Comparison of ENCODE assay signal across 8 cellular contexts in genomic region chr13:40665061-40665753, GRCh38. TPM values are rescaled to one million over a fixed set of nuclear protein-coding genes. Genes with fewer than 3 reads are reported as not detected.
DNase-seq lines count a peak whose midpoint lies in the region; ATAC-seq and TF ChIP-seq lines count a peak whose summit lies in the region.

No MANE protein-coding gene starts in this region.

- H3K9ac ChIP-seq in NT2/D1 (ENCODE audit: insufficient read length, low read depth), result peak overlapping the region; percentile 86

- H3K4me3 Mint-ChIP-seq in CD4-positive, alpha-beta memory T cell, result peak overlapping the region; percentile 89 to 98 (median 93)
- H3K4me3 Mint-ChIP-seq in activated naive CD4-positive, alpha-beta T cell treated with anti-CD3 and anti-CD28 coated beads, Interleukin-2, amount 50 U/mL, for 24 hours, result peak overlapping the region; percentile 91

- no peaks in the 10 kb centered on the region for H3K9me3 ChIP-seq in CD4-positive, alpha-beta memory T cell (ENCODE audit: control insufficient read depth in 1 of 2, low read length in 2 of 2)
- H3K9me3 ChIP-seq in NT2/D1 (ENCODE audit: insufficient read depth, low read length), result no peaks in the 10 kb centered on the region
- no peaks in the 10 kb centered on the region for H3K9me3 ChIP-seq in heart left ventricle

- no peaks in the 10 kb centered on the region for H3K36me3 ChIP-seq in CD4-positive, alpha-beta memory T cell (ENCODE audit: insufficient read depth, low read length)
- H3K36me3 ChIP-seq in NT2/D1 (ENCODE audit: insufficient read depth, insufficient read length, low read length), result no peaks in the 10 kb centered on the region
- H3K36me3 ChIP-seq in heart left ventricle, result no peaks in the 10 kb centered on the region

- no peak for TF ChIP-seq POLR2A in heart left ventricle (IDR thresholded peaks at IDR 0.05)

- H3K27ac ChIP-seq in CD4-positive, alpha-beta memory T cell (ENCODE audit: low read depth, low read length), result peak overlapping the region; percentile 86
- peak overlapping the region; percentile 94 to 99 (median 99) for H3K27ac ChIP-seq in heart left ventricle

- intact Hi-C loops in CD4-positive, alpha-beta memory T cell (cut with micrococcal nuclease), result loop anchor here (5.0 to 10.0 kb wide), 5 partner anchors 228 to 888 kb away; no protein-coding TSS in a partner anchor
- intact Hi-C loops in heart left ventricle (cut with DNase I), result loop anchor here in 9 of 10 donors (2.0 to 10.0 kb wide), 19 partner anchors 76 to 878 kb away; no protein-coding TSS in a partner anchor

- ATAC-seq in GM21529 (IDR thresholded peaks at IDR 0.05; ENCODE audit: unreplicated experiment) (peak; percentile 1), heart left ventricle (peak in 2 of 4 donors; percentile 26 to 51)

- peak; percentile 28 to 59 (median 45) for DNase-seq in CD4-positive, alpha-beta memory T cell
- DNase-seq in NT2/D1 (ENCODE audit: low read depth, low spot score) (no peak), heart left ventricle (peak; percentile 45 to 70 (median 50)), pons (ENCODE audit: low spot score) (peak; percentile 15), COR-L47 (lab: John Stamatoyannopoulos, UW) (no peak), NCI-H446 (lab: John Stamatoyannopoulos, UW) (no peak)

- H3K27me3 ChIP-seq in CD4-positive, alpha-beta memory T cell (ENCODE audit: insufficient read depth, low read length), result no peaks in the 10 kb centered on the region
- H3K27me3 ChIP-seq in NT2/D1 (ENCODE audit: insufficient read depth, insufficient read length), result peaks cover 7% of the 10 kb centered on the region
- no peaks in the 10 kb centered on the region for H3K27me3 ChIP-seq in heart left ventricle

- peak overlapping the region; percentile 73 to 92 for H3K4me3 ChIP-seq in CD4-positive, alpha-beta memory T cell (ENCODE audit: low read length in 2 of 2)
- H3K4me3 ChIP-seq in NT2/D1 (ENCODE audit: insufficient read length, low read depth), result peak overlapping the region; percentile 75
- peak overlapping the region; percentile 72 to 99 (median 94) for H3K4me3 ChIP-seq in heart left ventricle

- POLR2A ChIA-PET in CD4-positive, alpha-beta memory T cell (lab: Charles Lee; ENCODE audit: partially characterized antibody), result interaction anchor here (0.5 to 4.5 kb wide), 67 partner anchors 10 to 772 kb away, joined by 3 to 70 read pairs (median 5); partner anchors contain the start of gene SLC25A15

- H3K9me3 Mint-ChIP-seq in CD4-positive, alpha-beta memory T cell, result no peaks in the 10 kb centered on the region
- H3K9me3 Mint-ChIP-seq in activated naive CD4-positive, alpha-beta T cell treated with anti-CD3 and anti-CD28 coated beads, Interleukin-2, amount 50 U/mL, for 24 hours, result no peaks in the 10 kb centered on the region

- peak in 1 of 12 donors; percentile 3 for TF ChIP-seq CTCF in heart left ventricle (IDR thresholded peaks at IDR 0.05)

- no peaks in the 10 kb centered on the region for H3K27me3 Mint-ChIP-seq in CD4-positive, alpha-beta memory T cell
- no peaks in the 10 kb centered on the region for H3K27me3 Mint-ChIP-seq in activated naive CD4-positive, alpha-beta T cell treated with anti-CD3 and anti-CD28 coated beads, Interleukin-2, amount 50 U/mL, for 24 hours

- H3K27ac Mint-ChIP-seq in CD4-positive, alpha-beta memory T cell, result peak overlapping the region; percentile 86 to 96 (median 91)
- H3K27ac Mint-ChIP-seq in activated naive CD4-positive, alpha-beta T cell treated with anti-CD3 and anti-CD28 coated beads, Interleukin-2, amount 50 U/mL, for 24 hours, result peak overlapping the region; percentile 97

- H3K4me1 ChIP-seq in CD4-positive, alpha-beta memory T cell (ENCODE audit: insufficient read depth, low read length), result peaks cover 42% of the 10 kb centered on the region
- H3K4me1 ChIP-seq in NT2/D1 (ENCODE audit: insufficient read depth, insufficient read length) (peaks cover 2% of the 10 kb centered on the region), heart left ventricle (peaks cover 6 to 54% (median 42%) of the 10 kb centered on the region in 12 donors)

- 0 to 1% (median 1%) methylated on average over 32 to 83 of the region's 83 CpGs for WGBS in heart left ventricle, 4 donors

- CTCF ChIA-PET in CD4-positive, alpha-beta memory T cell (lab: Charles Lee; ENCODE audit: partially characterized antibody), result interaction anchor here (0.7 to 1.7 kb wide), 7 partner anchors 11 to 722 kb away, joined by 3 to 4 read pairs (median 3); no protein-coding TSS in a partner anchor

- H3K4me1 Mint-ChIP-seq in CD4-positive, alpha-beta memory T cell, result peaks cover 30 to 56% (median 40%) of the 10 kb centered on the region in 4 donors
- H3K4me1 Mint-ChIP-seq in activated naive CD4-positive, alpha-beta T cell treated with anti-CD3 and anti-CD28 coated beads, Interleukin-2, amount 50 U/mL, for 24 hours, result peaks cover 52% of the 10 kb centered on the region

- peaks cover 0 to 31% of the 10 kb centered on the region in 2 donors for H3K36me3 Mint-ChIP-seq in CD4-positive, alpha-beta memory T cell
- H3K36me3 Mint-ChIP-seq in activated naive CD4-positive, alpha-beta T cell treated with anti-CD3 and anti-CD28 coated beads, Interleukin-2, amount 50 U/mL, for 24 hours, result peaks cover 2% of the 10 kb centered on the region

RNA-seq across cellular contexts. Expression of gene FOXO1, which starts 1.2 kb away (rescaled TPM):
- total RNA-seq in CD4-positive, alpha-beta memory T cell, result 10 to 100 TPM; 68.0 to 68.4 TPM
- 10 to 100 TPM; 35.2 to 72.3 TPM for polyA plus RNA-seq in CD4-positive, alpha-beta memory T cell
- 10 to 100 TPM in 8 of 9 donors, 1 to 10 TPM in 1; 9.8 to 26.8 (median 18.5) TPM for total RNA-seq in heart left ventricle
- polyA plus RNA-seq in heart left ventricle, result 10 to 100 TPM in 1 of 2 donors, 1 to 10 TPM in 1; 2.6 to 11.1 TPM

Comparison
In these comparisons a context has a peak if more than half of its experiments do, and no peak if none do; other contexts are left out.
1. DNase-seq: peak in CD4-positive, alpha-beta memory T cell (5 of 5), heart left ventricle (5 of 5) and pons (single experiment); none in NT2/D1 (single experiment), COR-L47 (single experiment) and NCI-H446 (0 of 2).
2. Peak in every context shown above with its lines, with median percentiles within 50 percentile points of each other: H3K4me3 ChIP-seq.